8 cellular contexts compared by ENCODE assay signal in the genomic region with DNA sequence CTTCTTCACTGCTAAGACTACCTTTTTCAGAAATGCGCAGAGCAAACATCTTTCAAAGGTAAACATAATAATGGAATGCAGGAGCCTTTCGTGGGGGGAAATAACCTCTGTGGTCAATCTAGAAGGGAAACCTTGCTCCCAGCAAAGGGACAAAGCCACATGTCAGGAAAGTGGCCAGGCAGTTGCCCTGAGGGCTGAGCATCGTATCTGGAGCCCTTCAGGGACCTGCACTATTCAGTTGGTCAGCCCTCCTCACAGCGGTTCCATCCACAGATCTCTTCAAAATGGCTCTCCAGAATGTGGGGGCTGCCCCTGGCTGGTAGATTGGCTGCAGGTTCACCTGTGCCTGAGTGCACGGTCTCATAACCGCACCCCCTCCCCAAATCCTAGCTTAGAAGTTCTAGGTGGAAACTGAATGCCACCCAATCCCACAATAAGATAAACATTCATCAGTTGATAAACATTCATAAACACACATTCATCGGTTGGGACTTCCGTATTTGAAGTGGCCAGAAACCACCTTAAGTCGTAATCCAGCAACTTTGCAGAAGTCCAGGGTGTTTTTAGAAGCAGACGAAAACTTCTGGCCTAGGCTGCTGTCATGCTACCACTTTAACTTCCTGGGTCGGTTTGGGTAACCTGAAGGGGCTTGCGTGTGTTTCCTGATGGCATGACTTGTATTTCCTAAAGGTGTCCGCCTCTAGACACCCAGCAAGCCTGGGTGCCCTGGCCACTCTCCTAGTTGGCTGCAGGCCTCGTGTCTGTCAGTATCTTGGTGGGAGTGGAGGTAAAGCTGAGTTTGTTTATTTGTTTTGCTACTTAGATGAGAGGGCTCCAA. TPM values are rescaled to one million over a fixed set of nuclear protein-coding genes. Genes with fewer than 3 reads are reported as not detected.
DNase-seq lines count a peak whose midpoint lies in the region; ATAC-seq and TF ChIP-seq lines count a peak whose summit lies in the region.

No MANE protein-coding gene starts in this region.

- peaks cover 25% of the 10 kb centered on the region for H3K36me3 ChIP-seq in BLaER1
- peaks cover 0 to 2% of the 10 kb centered on the region in 2 donors for H3K36me3 ChIP-seq in psoas muscle (ENCODE audit: insufficient read depth in 1 of 2, low read depth in 1 of 2)

- DNase-seq in HFF-Myc (ENCODE audit: extremely low read depth, low read depth): no peak
- DNase-seq in UCSD-AML1 (lab: John Stamatoyannopoulos, UW; ENCODE audit: unreplicated experiment): peak; percentile 45
- no peak for DNase-seq in fibroblast of villous mesenchyme (ENCODE audit: low read depth)
- no peak for DNase-seq in psoas muscle
- no peak for DNase-seq in LoVo (ENCODE audit: low spot score)
- no peak for DNase-seq in middle frontal gyrus (ENCODE audit: extremely low spot score, low spot score)

- peak overlapping the region; percentile 90 for H3K4me2 ChIP-seq in BLaER1

- peaks cover 69% of the 10 kb centered on the region for H3K4me1 ChIP-seq in BLaER1
- peaks cover 29% of the 10 kb centered on the region for H3K4me1 ChIP-seq in psoas muscle

- intact Hi-C loops in psoas muscle (cut with DNase I): no loop called here

- H4K20me1 ChIP-seq in BLaER1: no peaks in the 10 kb centered on the region

- peak overlapping the region; percentile 86 for H3K4me3 ChIP-seq in BLaER1
- peak overlapping the region; percentile 53 for H3K4me3 ChIP-seq in HFF-Myc (replicated peaks; ENCODE audit: low read depth, low read length)
- H3K4me3 ChIP-seq in fibroblast of villous mesenchyme (ENCODE audit: low read depth, low read length): peak overlapping the region; percentile 56
- peak overlapping the region; percentile 73 for H3K4me3 ChIP-seq in psoas muscle

- H3K27me3 ChIP-seq in BLaER1: no peaks in the 10 kb centered on the region
- no peaks in the 10 kb centered on the region for H3K27me3 ChIP-seq in psoas muscle (ENCODE audit: insufficient read depth in 3 of 3, low read length in 2 of 3)

- 72 to 82% (median 80%) methylated on average over 14 of the region's 14 CpGs for WGBS in psoas muscle, 3 donors

- H3K9me3 ChIP-seq in BLaER1: no peaks in the 10 kb centered on the region
- H3K9me3 ChIP-seq in psoas muscle: no peaks in the 10 kb centered on the region

- ATAC-seq in psoas muscle: no peak
- no peak for ATAC-seq in HG02884 (IDR thresholded peaks at IDR 0.05; ENCODE audit: unreplicated experiment)

- H3K27ac ChIP-seq in BLaER1 (peak overlapping the region; percentile 93), psoas muscle (peak overlapping the region; percentile 52)

- peak overlapping the region; percentile 90 for H3K9ac ChIP-seq in BLaER1

- TF ChIP-seq CTCF in HFF-Myc (IDR thresholded peaks at IDR 0.05; ENCODE audit: low read depth, low read length, missing control alignments) (no peak), fibroblast of villous mesenchyme (IDR thresholded peaks at IDR 0.05; ENCODE audit: insufficient read depth, low read depth, low read length) (no peak), psoas muscle (IDR thresholded peaks at IDR 0.05) (no peak)

RNA-seq across cellular contexts. Expression of a gene that starts 50.5 kb away (rescaled TPM):
- total RNA-seq in fibroblast of villous mesenchyme (0.86 and 1.6 TPM in 2 replicates), psoas muscle (10 to 100 TPM in 1 of 4 donors, 1 to 10 TPM in 3; 1.5 to 14.6 (median 5.1) TPM)
- 1 to 10 TPM; 1.1 to 2.8 (median 1.5) TPM for polyA plus RNA-seq in psoas muscle

RNA-seq across cellular contexts. Expression of a gene that starts 54.4 kb away (rescaled TPM):
- total RNA-seq in fibroblast of villous mesenchyme (40.6 and 47.9 TPM in 2 replicates), psoas muscle (10 to 100 TPM; 32.1 to 41.8 (median 37.6) TPM)
- 10 to 100 TPM; 21.4 to 40.3 (median 32.8) TPM for polyA plus RNA-seq in psoas muscle
